ENCODE assay signal across 25 cellular contexts in the genomic region with DNA sequence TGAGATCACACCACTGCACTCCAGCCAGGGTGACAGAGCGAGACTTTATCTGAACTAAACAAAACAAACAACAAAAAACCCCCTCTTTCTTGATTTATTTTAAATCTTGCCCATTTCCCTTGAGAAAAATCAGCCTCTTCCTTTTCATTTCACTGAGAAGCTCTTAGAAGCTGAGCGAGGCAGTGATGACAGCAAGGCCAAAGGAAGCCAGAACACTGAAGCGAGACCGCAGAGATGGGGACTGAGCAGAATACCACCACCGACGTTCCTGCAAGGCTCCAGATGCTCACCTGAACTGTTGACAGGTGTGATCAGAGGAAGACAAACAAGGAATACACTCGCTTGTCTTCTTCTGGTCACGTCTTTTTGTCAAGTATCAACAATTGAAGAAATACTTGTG. TPM values are rescaled to one million over a fixed set of nuclear protein-coding genes. Genes with fewer than 3 reads are reported as not detected.
"Had no signal": no experiment of that assay in that cellular context is flagged by ENCODE, and none has a peak within 500 bp of the region (broad histone marks: within the 10 kb centered on the region; RNA-seq: fewer than 3 reads in every experiment).

No MANE protein-coding gene starts in this region.

- H3K4me1 ChIP-seq: body of pancreas, testis had no signal

- H3K27ac Mint-ChIP-seq: nephron; progenitor cell of endocrine pancreas; T-helper 1 cell treated with Interleukin-12 subunit alpha and Interleukin-12 subunit beta and Interleukin-4 antibody, amounts not matched to agents 30 μg/mL and 1 μg/mL, for 36 hours; WTC11 had no signal

- FAIRE-seq: kidney had no signal

- H3K36me3 ChIP-seq: esophagus squamous epithelium, left ventricle myocardium inferior, stomach had no signal

- H3K9me3 Mint-ChIP-seq: T-helper 1 cell treated with Interleukin-12 subunit alpha and Interleukin-12 subunit beta and Interleukin-4 antibody, amounts not matched to agents 30 μg/mL and 1 μg/mL, for 36 hours had no signal

- ATAC-seq: body of pancreas, right cardiac atrium, WTC11 had no signal

- H3K27me3 ChIP-seq: body of pancreas, stomach, testis had no signal

- H3K4me3 Mint-ChIP-seq: nephron; T-helper 1 cell treated with Interleukin-12 subunit alpha and Interleukin-12 subunit beta and Interleukin-4 antibody, amounts not matched to agents 30 μg/mL and 1 μg/mL, for 36 hours; WTC11 had no signal

- H3K4me3 ChIP-seq: body of pancreas, coronary artery, esophagus squamous epithelium, left ventricle myocardium inferior, skin epidermis, stomach, testis had no signal

- DNase-seq: activated CD4-positive, alpha-beta T cell treated with anti-CD3 and anti-CD28 coated beads for 48 hours; activated naive CD4-positive, alpha-beta T cell treated with Interleukin-2 at 50 U/mL for 16 hours; activated T-cell treated with anti-CD3 and anti-CD28 coated beads for 4 hours; amniotic stem cell; body of pancreas; caudate nucleus; effector CD4-positive, alpha-beta T cell; esophagus squamous epithelium; glutamatergic neuron; hypothalamus; kidney; left ventricle myocardium inferior; occipital lobe; right cardiac atrium; stimulated activated CD4-positive, alpha-beta T cell treated with anti-CD3 and anti-CD28 coated beads, Interleukin-15, amount 100 ng/mL, for 24 hours; stimulated activated CD4-positive, alpha-beta T cell treated with anti-CD3 and anti-CD28 coated beads, Interleukin-4, amount 100 ng/mL, for 1 hour; stomach; testis had no signal

- H3K9me3 ChIP-seq: body of pancreas, esophagus squamous epithelium, stomach, testis had no signal

- H3K27ac ChIP-seq: body of pancreas, esophagus squamous epithelium, left ventricle myocardium inferior, skin epidermis, stomach, testis had no signal

RNA-seq across cellular contexts. Expression of a gene that starts 30.5 kb away (rescaled TPM):
- total RNA-seq: fibroblast of villous mesenchyme had no signal
